ENCODE assay signal across 23 cellular contexts in the genomic region with DNA sequence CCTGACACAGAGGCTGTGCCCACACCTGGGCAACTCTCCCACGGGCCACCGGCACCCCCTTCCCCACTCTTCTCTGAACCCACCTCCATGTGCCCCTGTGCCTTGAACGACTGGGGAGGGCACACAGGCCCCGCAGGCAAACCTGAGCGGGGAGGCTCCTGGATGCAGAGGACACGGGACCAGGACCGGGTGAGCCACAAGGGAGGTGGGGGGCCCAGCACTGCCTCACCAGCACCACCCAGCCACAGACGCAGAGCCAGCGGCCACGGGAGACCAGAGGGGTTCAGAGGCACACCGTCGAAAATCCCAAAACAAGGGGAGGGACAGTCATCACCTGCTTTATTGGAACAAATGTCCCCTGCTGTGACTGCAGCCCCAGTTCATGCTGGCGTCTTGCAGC.
"Had no signal": no experiment of that assay in that cellular context is flagged by ENCODE, and none has a peak within 500 bp of the region (broad histone marks: within the 10 kb centered on the region; RNA-seq: fewer than 3 reads in every experiment).

No MANE protein-coding gene starts in this region.

- ATAC-seq: activated CD4-positive, alpha-beta T cell treated with anti-CD3 and anti-CD28 coated beads for 36 hours; gastroesophageal sphincter; left ventricle myocardium superior; naive thymus-derived CD8-positive, alpha-beta T cell had no signal

- H3K9me3 ChIP-seq: esophagus squamous epithelium, gastroesophageal sphincter, thoracic aorta had no signal

- DNase-seq: activated B cell treated with CpG ODN at 0.5 μM for 24 hours; activated CD4-positive, alpha-beta T cell treated with anti-CD3 and anti-CD28 coated beads for 36 hours; activated CD4-positive, alpha-beta T cell treated with anti-CD3 and anti-CD28 coated beads, Interleukin-2, amount 50 U/mL, for 4 hours; activated CD8-positive, alpha-beta memory T cell treated with anti-CD3 and anti-CD28 coated beads for 24 hours; activated naive CD8-positive, alpha-beta T cell treated with anti-CD3 and anti-CD28 coated beads for 36 hours; amygdala; cerebellar nuclear complex; endodermal cell; esophagus squamous epithelium; head of caudate nucleus; hypothalamus; left ventricle myocardium superior; mammary epithelial cell; naive thymus-derived CD8-positive, alpha-beta T cell; retina; stimulated activated CD4-positive, alpha-beta T cell treated with anti-CD3 and anti-CD28 coated beads, Interleukin-2, amount 100 ng/mL, for 48 hours; stimulated activated CD8-positive, alpha-beta memory T cell treated with anti-CD3 and anti-CD28 coated beads, Interleukin-4, amount 100 ng/mL, for 48 hours; stimulated activated naive CD4-positive, alpha-beta T cell treated with Interleukin-2 at 50 U/mL for 16 hours had no signal

- H3K9me3 Mint-ChIP-seq: activated B cell treated with CpG ODN at 0.5 μM for 24 hours; activated naive CD8-positive, alpha-beta T cell treated with anti-CD3 and anti-CD28 coated beads for 36 hours; endodermal cell; mesothelial cell of epicardium; naive thymus-derived CD8-positive, alpha-beta T cell had no signal

- H3K36me3 ChIP-seq: gastroesophageal sphincter, thoracic aorta had no signal

- H3K4me3 Mint-ChIP-seq: activated naive CD8-positive, alpha-beta T cell treated with anti-CD3 and anti-CD28 coated beads for 36 hours; endodermal cell; mesothelial cell of epicardium had no signal

- H3K4me3 ChIP-seq: coronary artery, esophagus squamous epithelium, gastroesophageal sphincter, thoracic aorta had no signal

- H3K27me3 Mint-ChIP-seq: activated B cell treated with CpG ODN at 0.5 μM for 24 hours; activated CD4-positive, alpha-beta T cell treated with anti-CD3 and anti-CD28 coated beads for 36 hours; activated naive CD8-positive, alpha-beta T cell treated with anti-CD3 and anti-CD28 coated beads for 36 hours; naive thymus-derived CD8-positive, alpha-beta T cell; progenitor cell of endocrine pancreas had no signal

- H3K27ac ChIP-seq: coronary artery, esophagus squamous epithelium, gastroesophageal sphincter, thoracic aorta had no signal

- H3K27ac Mint-ChIP-seq: endodermal cell had no signal

- H3K27me3 ChIP-seq: esophagus squamous epithelium, gastroesophageal sphincter had no signal
